In genomic region chr5:74538206-74538661, GRCh38 we compare ENCODE assay signal across 1 cellular context.
TF ChIP-seq lines count a peak whose summit lies in the region.

No MANE protein-coding gene starts in this region.

TF ChIP-seq in HepG2, 621 proteins besides CTCF, POLR2A, EP300 and RAD21 (continued from another document and continues in another):
- TF ChIP-seq ARID4A (CRISPR knock-in tag; IDR thresholded peaks at IDR 0.05; ENCODE audit: borderline replicate concordance) (peak; percentile 63; the same call in 1 of the 2 replicates), ZBTB38 (CRISPR knock-in tag; IDR thresholded peaks at IDR 0.05) (0 out of 2 replicates have a peak, but pooled peaks have one; percentile 36), TFDP1 (CRISPR knock-in tag; IDR thresholded peaks at IDR 0.05; ENCODE audit: borderline replicate concordance) (no peak), SKI (IDR thresholded peaks at IDR 0.05; ENCODE audit: partially characterized antibody) (peak; percentile 54), ARNTL (CRISPR knock-in tag; IDR thresholded peaks at IDR 0.05) (peak; percentile 50), SOX5 (CRISPR knock-in tag; IDR thresholded peaks at IDR 0.05; ENCODE audit: borderline replicate concordance) (peak; percentile 72; the same call in 1 of the 2 replicates), BORCS8-MEF2B (CRISPR knock-in tag; IDR thresholded peaks at IDR 0.05) (peak; percentile 67; the same call in 1 of the 2 replicates), ZNF280D (CRISPR knock-in tag; IDR thresholded peaks at IDR 0.05) (peak; percentile 85; the same call in 1 of the 2 replicates), ZNF317 (CRISPR knock-in tag; IDR thresholded peaks at IDR 0.05) (no peak), ZNF232 (CRISPR knock-in tag; IDR thresholded peaks at IDR 0.05; ENCODE audit: borderline replicate concordance) (0 out of 2 replicates have a peak, but pooled peaks have one; percentile 23), MBD4 (IDR thresholded peaks at IDR 0.05; ENCODE audit: borderline replicate concordance, low read length) (no peak), NBN (conservative IDR thresholded peaks at IDR 0.05) (no peak), NCOA2 (CRISPR knock-in tag; IDR thresholded peaks at IDR 0.05) (peak; percentile 68), HOXA9 (CRISPR knock-in tag; IDR thresholded peaks at IDR 0.05; ENCODE audit: borderline replicate concordance) (no peak), ZNF292 (CRISPR knock-in tag; IDR thresholded peaks at IDR 0.05; ENCODE audit: borderline replicate concordance, low read depth) (peak; percentile 98), HINFP (CRISPR knock-in tag; IDR thresholded peaks at IDR 0.05; ENCODE audit: low read depth) (peak; percentile 54; the same call in 1 of the 2 replicates), DRAP1 (CRISPR knock-in tag; IDR thresholded peaks at IDR 0.05) (peak; percentile 57), MATR3 (CRISPR knock-in tag; IDR thresholded peaks at IDR 0.05) (no peak), TCF7L2 (IDR thresholded peaks at IDR 0.05; ENCODE audit: low read depth, low read length) (no peak), ZNF431 (CRISPR knock-in tag; IDR thresholded peaks at IDR 0.05; ENCODE audit: borderline replicate concordance, low read depth) (0 out of 2 replicates have a peak, but pooled peaks have one; percentile 18), SAP130 (CRISPR knock-in tag; IDR thresholded peaks at IDR 0.05; ENCODE audit: low read depth) (peak; percentile 78), ZBTB25 (CRISPR knock-in tag; IDR thresholded peaks at IDR 0.05) (peak; percentile 73), ATF3 (CRISPR knock-in tag; IDR thresholded peaks at IDR 0.05) (peak; percentile 96), ZFY (CRISPR knock-in tag; IDR thresholded peaks at IDR 0.05) (peak; percentile 28; the same call in 1 of the 2 replicates), ATF7 (IDR thresholded peaks at IDR 0.05) (peak; percentile 72), ATF7 (CRISPR knock-in tag; IDR thresholded peaks at IDR 0.05) (peak; percentile 78; the same call in 1 of the 2 replicates), ELF3 (CRISPR knock-in tag; IDR thresholded peaks at IDR 0.05) (peak; percentile 82; the same call in 1 of the 2 replicates), HNF1A (IDR thresholded peaks at IDR 0.05; ENCODE audit: low read depth) (no peak), HNF1A (CRISPR knock-in tag; IDR thresholded peaks at IDR 0.05; ENCODE audit: borderline replicate concordance) (peak; percentile 75; the same call in 1 of the 2 replicates), ZFP82 (CRISPR knock-in tag; IDR thresholded peaks at IDR 0.05; ENCODE audit: borderline replicate concordance) (no peak), ZNF362 (CRISPR knock-in tag; IDR thresholded peaks at IDR 0.05; ENCODE audit: borderline replicate concordance) (peak; percentile 48; the same call in 1 of the 2 replicates), LCORL (IDR thresholded peaks at IDR 0.05) (no peak), LCORL (CRISPR knock-in tag; IDR thresholded peaks at IDR 0.05) (peak; percentile 91), ZNF496 (CRISPR knock-in tag; IDR thresholded peaks at IDR 0.05; ENCODE audit: insufficient replicate concordance) (no peak), MAFG (CRISPR knock-in tag; IDR thresholded peaks at IDR 0.05) (no peak), CREM (IDR thresholded peaks at IDR 0.05) (peak; percentile 31; the same call in 1 of the 2 replicates), CREM (CRISPR knock-in tag; IDR thresholded peaks at IDR 0.05) (no peak), ISL2 (CRISPR knock-in tag; IDR thresholded peaks at IDR 0.05) (peak; percentile 74; the same call in 1 of the 2 replicates), FOXO1 (CRISPR knock-in tag; IDR thresholded peaks at IDR 0.05) (peak; percentile 82), KAT7 (CRISPR knock-in tag; IDR thresholded peaks at IDR 0.05; ENCODE audit: borderline replicate concordance) (0 out of 2 replicates have a peak, but pooled peaks have one; percentile 69), NRL (CRISPR knock-in tag; IDR thresholded peaks at IDR 0.05; ENCODE audit: borderline replicate concordance) (no peak), TBL1XR1 (IDR thresholded peaks at IDR 0.05; ENCODE audit: borderline replicate concordance, low read length, partially characterized antibody) (peak; percentile 62), ZNF792 (CRISPR knock-in tag; IDR thresholded peaks at IDR 0.05) (peak; percentile 96), NR1H2 (CRISPR knock-in tag; IDR thresholded peaks at IDR 0.05; ENCODE audit: borderline replicate concordance, low read depth) (no peak), NR2F6 (IDR thresholded peaks at IDR 0.05) (peak; percentile 74), NR2F6 (CRISPR knock-in tag; IDR thresholded peaks at IDR 0.05) (peak; percentile 88), ZNF644 (CRISPR knock-in tag; IDR thresholded peaks at IDR 0.05; ENCODE audit: low read depth) (peak; percentile 84; the same call in 1 of the 2 replicates), ZFAT (CRISPR knock-in tag; conservative IDR thresholded peaks at IDR 0.05) (no peak)
